Comparison of ENCODE assay signal across 15 cellular contexts in the genomic region with DNA sequence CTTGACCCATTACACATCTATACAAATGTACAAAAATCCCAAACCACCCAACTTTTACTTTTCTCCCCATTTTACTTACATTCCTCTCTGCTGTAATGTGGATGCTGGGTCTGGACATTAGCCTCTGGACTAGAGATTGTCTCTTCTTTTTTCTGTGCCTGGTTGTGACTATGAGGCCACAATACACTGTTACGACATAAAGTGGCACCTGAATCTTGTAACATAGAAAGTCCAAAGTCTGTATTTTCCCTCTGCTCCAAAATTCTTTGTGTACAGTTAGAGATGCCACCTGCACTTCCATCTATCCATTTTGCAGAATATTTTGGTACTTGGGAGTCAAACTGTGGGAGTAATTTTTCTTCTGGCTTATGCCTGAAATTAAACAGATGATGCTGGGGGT. TPM values are rescaled to one million over a fixed set of nuclear protein-coding genes. Genes with fewer than 3 reads are reported as not detected.
DNase-seq lines count a peak whose midpoint lies in the region; ATAC-seq and TF ChIP-seq lines count a peak whose summit lies in the region.
"Had no signal": no experiment of that assay in that cellular context is flagged by ENCODE, and none has a peak within 500 bp of the region (broad histone marks: within the 10 kb centered on the region; RNA-seq: fewer than 3 reads in every experiment).

No MANE protein-coding gene starts in this region.

- H3K9me3 Mint-ChIP-seq in activated CD4-positive, alpha-beta T cell treated with anti-CD3 and anti-CD28 coated beads for 36 hours (ENCODE audit: low read depth) = no peaks in the 10 kb centered on the region
- no peaks in the 10 kb centered on the region for H3K9me3 Mint-ChIP-seq in activated naive CD8-positive, alpha-beta T cell treated with anti-CD3 and anti-CD28 coated beads, Interleukin-2, amount 10 ng/mL, durations not matched to agents 7 days and 5 days
- H3K9me3 Mint-ChIP-seq in natural killer cell = no peaks in the 10 kb centered on the region
- H3K9me3 Mint-ChIP-seq: IgD-negative memory B cell, type B pancreatic cell had no signal

- ATAC-seq in activated CD4-positive, alpha-beta T cell treated with anti-CD3 and anti-CD28 coated beads for 36 hours = no peak
- ATAC-seq in activated naive CD8-positive, alpha-beta T cell treated with anti-CD3 and anti-CD28 coated beads, Interleukin-2, amount 10 ng/mL, durations not matched to agents 7 days and 5 days (ENCODE audit: low read depth) = no peak
- ATAC-seq in natural killer cell (no peak), HG02973 (IDR thresholded peaks at IDR 0.05; ENCODE audit: unreplicated experiment) (no peak)
- ATAC-seq: psoas muscle had no signal

- no peak overlapping the region for H2AFZ ChIP-seq in Loucy (ENCODE audit: low read length)

- POLR2A ChIA-PET in activated CD4-positive, alpha-beta T cell treated with anti-CD3 and anti-CD28 coated beads for 36 hours (lab: Charles Lee) = no interaction called here
- POLR2A ChIA-PET in activated naive CD8-positive, alpha-beta T cell treated with anti-CD3 and anti-CD28 coated beads, Interleukin-2, amount 10 ng/mL, durations not matched to agents 7 days and 5 days (lab: Charles Lee) = interaction anchor here (3.8 kb wide), 1 partner anchor 22 kb away, joined by 28 read pairs; the partner anchor contains the start of gene C21orf91

- TF ChIP-seq CTCF in Loucy (conservative IDR thresholded peaks at IDR 0.05; ENCODE audit: low read length) (no peak), natural killer cell (IDR thresholded peaks at IDR 0.05) (no peak)

- H3K27me3 ChIP-seq in Loucy (ENCODE audit: insufficient read depth, low read length, poor library complexity, severe bottlenecking) = no peaks in the 10 kb centered on the region

- H3K27ac Mint-ChIP-seq in activated CD4-positive, alpha-beta T cell treated with anti-CD3 and anti-CD28 coated beads for 36 hours = peak overlapping the region; percentile 72
- peak overlapping the region; percentile 75 for H3K27ac Mint-ChIP-seq in activated naive CD8-positive, alpha-beta T cell treated with anti-CD3 and anti-CD28 coated beads, Interleukin-2, amount 10 ng/mL, durations not matched to agents 7 days and 5 days
- H3K27ac Mint-ChIP-seq in natural killer cell = peak overlapping the region; percentile 82 to 91
- H3K27ac Mint-ChIP-seq: type B pancreatic cell had no signal

- no peaks in the 10 kb centered on the region for H3K9me2 ChIP-seq in Loucy (replicated peaks; ENCODE audit: low read depth, low read length)

- peaks cover 42% of the 10 kb centered on the region for H3K36me3 Mint-ChIP-seq in activated CD4-positive, alpha-beta T cell treated with anti-CD3 and anti-CD28 coated beads for 36 hours (ENCODE audit: low read depth)
- H3K36me3 Mint-ChIP-seq in activated naive CD8-positive, alpha-beta T cell treated with anti-CD3 and anti-CD28 coated beads, Interleukin-2, amount 10 ng/mL, durations not matched to agents 7 days and 5 days = peaks cover 41% of the 10 kb centered on the region
- H3K36me3 Mint-ChIP-seq in natural killer cell = no peaks in the 10 kb centered on the region

- peaks cover 89% of the 10 kb centered on the region for H3K79me2 ChIP-seq in Loucy (ENCODE audit: insufficient read depth, low read length)

- H3K4me3 Mint-ChIP-seq in activated CD4-positive, alpha-beta T cell treated with anti-CD3 and anti-CD28 coated beads for 36 hours = no peak overlapping the region
- no peak overlapping the region for H3K4me3 Mint-ChIP-seq in activated naive CD8-positive, alpha-beta T cell treated with anti-CD3 and anti-CD28 coated beads, Interleukin-2, amount 10 ng/mL, durations not matched to agents 7 days and 5 days
- no peak overlapping the region for H3K4me3 Mint-ChIP-seq in natural killer cell
- H3K4me3 Mint-ChIP-seq: type B pancreatic cell had no signal

- H3K4me2 ChIP-seq in Loucy (ENCODE audit: low read depth, low read length, poor library complexity, severe bottlenecking) = peak overlapping the region; percentile 65

- intact Hi-C loops in activated CD4-positive, alpha-beta T cell treated with anti-CD3 and anti-CD28 coated beads for 36 hours (cut with DNase I, micrococcal nuclease) = no loop called here
- intact Hi-C loops in natural killer cell (cut with micrococcal nuclease) = no loop called here

- peak overlapping the region; percentile 43 for H3K9ac ChIP-seq in Loucy (ENCODE audit: low read depth, low read length, poor library complexity, severe bottlenecking)

- H4K20me1 ChIP-seq in Loucy (ENCODE audit: insufficient read depth, low read length, poor library complexity, severe bottlenecking) = peaks cover 9% of the 10 kb centered on the region

- H3K4me1 ChIP-seq in Loucy (ENCODE audit: insufficient read depth, low read length, poor library complexity, severe bottlenecking) = peaks cover 77% of the 10 kb centered on the region

- H3K4me1 Mint-ChIP-seq in activated CD4-positive, alpha-beta T cell treated with anti-CD3 and anti-CD28 coated beads for 36 hours = peaks cover 58% of the 10 kb centered on the region
- H3K4me1 Mint-ChIP-seq in activated naive CD8-positive, alpha-beta T cell treated with anti-CD3 and anti-CD28 coated beads, Interleukin-2, amount 10 ng/mL, durations not matched to agents 7 days and 5 days = peaks cover 46% of the 10 kb centered on the region
- H3K4me1 Mint-ChIP-seq in natural killer cell = peaks cover 34 to 41% of the 10 kb centered on the region in 2 donors

- no peaks in the 10 kb centered on the region for H3K9me3 ChIP-seq in Loucy (ENCODE audit: insufficient read depth, low read depth, low read length)
- H3K9me3 ChIP-seq: psoas muscle had no signal

- DNase-seq in activated CD4-positive, alpha-beta T cell treated with anti-CD3 and anti-CD28 coated beads for 36 hours = no peak
- DNase-seq in activated CD4-positive, alpha-beta T cell treated with anti-CD3 and anti-CD28 coated beads for 48 hours = no peak
- DNase-seq in activated naive CD8-positive, alpha-beta T cell treated with anti-CD3 and anti-CD28 coated beads, Interleukin-2, amount 10 ng/mL, durations not matched to agents 7 days and 5 days = no peak
- DNase-seq in natural killer cell (no peak), DMS79 treated with DMSO at 0.1 percent for 48 hours (lab: John Stamatoyannopoulos, UW) (no peak), T1000 (lab: John Stamatoyannopoulos, UW) (no peak)
- DNase-seq: activated CD4-positive, alpha-beta T cell treated with anti-CD3 and anti-CD28 coated beads, Interleukin-2, amount 50 U/mL, for 4 hours; GOT3; NCI-H1930; NCI-H446 treated with DMSO at 0.1 percent for 48 hours; psoas muscle had no signal

- H3F3A ChIP-seq in Loucy (ENCODE audit: low read depth) = no peaks in the 10 kb centered on the region

- peaks cover 52% of the 10 kb centered on the region for H3K36me3 ChIP-seq in Loucy (ENCODE audit: insufficient read depth, low read length)

- no peaks in the 10 kb centered on the region for H3K27me3 Mint-ChIP-seq in activated CD4-positive, alpha-beta T cell treated with anti-CD3 and anti-CD28 coated beads for 36 hours
- H3K27me3 Mint-ChIP-seq in activated naive CD8-positive, alpha-beta T cell treated with anti-CD3 and anti-CD28 coated beads, Interleukin-2, amount 10 ng/mL, durations not matched to agents 7 days and 5 days = no peaks in the 10 kb centered on the region
- H3K27me3 Mint-ChIP-seq in natural killer cell (ENCODE audit: low read depth in 2 of 2) = no peaks in the 10 kb centered on the region
- H3K27me3 Mint-ChIP-seq: IgD-negative memory B cell, type B pancreatic cell had no signal

- no peak overlapping the region for H3K4me3 ChIP-seq in Loucy (ENCODE audit: low read length, poor library complexity, severe bottlenecking)
- H3K4me3 ChIP-seq: psoas muscle had no signal

- CTCF ChIA-PET in activated CD4-positive, alpha-beta T cell treated with anti-CD3 and anti-CD28 coated beads for 36 hours (lab: Charles Lee) = interaction anchor here (0.8 kb wide), 1 partner anchor 109 kb away, joined by 3 read pairs; no protein-coding TSS in a partner anchor

RNA-seq across cellular contexts. Expression of gene C21orf91, which starts 22.7 kb away (rescaled TPM):
- total RNA-seq in activated CD4-positive, alpha-beta T cell treated with anti-CD3 and anti-CD28 coated beads for 36 hours = 10 to 100 TPM; 20.8 to 22.9 TPM
- total RNA-seq in activated naive CD8-positive, alpha-beta T cell treated with anti-CD3 and anti-CD28 coated beads, Interleukin-2, amount 10 ng/mL, durations not matched to agents 7 days and 5 days = 10 to 100 TPM; 67.9 to 75.2 TPM
- total RNA-seq in natural killer cell = 10 to 100 TPM; 40.9 to 59.4 (median 46.4) TPM
